1 cellular context compared by ENCODE assay signal in the genomic region with DNA sequence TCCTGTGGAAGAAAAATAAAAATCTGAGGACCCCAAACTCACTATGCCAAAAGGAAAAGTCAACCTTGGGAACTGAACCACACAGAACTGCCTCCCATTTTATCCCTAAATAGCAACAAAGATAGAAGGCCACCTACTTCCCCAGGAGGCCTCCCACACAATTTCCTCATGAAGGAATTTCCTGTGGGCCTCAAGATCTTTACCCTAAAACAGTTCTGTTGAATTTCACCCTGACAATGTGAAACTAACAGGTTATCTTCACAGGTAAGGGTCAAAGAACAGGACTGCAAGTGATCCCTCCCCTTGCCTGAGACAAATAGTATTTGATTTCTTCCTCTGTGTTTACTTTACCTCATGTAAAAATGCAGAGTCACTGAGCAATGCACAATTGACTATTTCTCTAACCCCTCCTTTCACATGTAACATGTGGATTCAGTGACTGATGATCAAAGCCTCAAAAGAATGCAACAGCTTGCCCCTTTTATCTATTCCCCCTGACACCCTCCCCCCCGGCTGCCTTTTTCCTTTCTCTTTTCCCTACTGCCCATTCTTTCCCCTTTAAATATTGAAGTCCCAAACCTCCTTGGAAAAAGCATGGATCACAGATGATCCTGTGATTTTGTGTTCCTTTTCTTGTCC.
A peak's percentile ranks its signal among the peaks of the same experiment; 100 is the strongest.
TF ChIP-seq lines count a peak whose summit lies in the region.

No MANE protein-coding gene starts in this region.

TF ChIP-seq in liver, 16 proteins besides CTCF, POLR2A, EP300 and RAD21 (continued from another document):
- TF ChIP-seq, protein P1, sequence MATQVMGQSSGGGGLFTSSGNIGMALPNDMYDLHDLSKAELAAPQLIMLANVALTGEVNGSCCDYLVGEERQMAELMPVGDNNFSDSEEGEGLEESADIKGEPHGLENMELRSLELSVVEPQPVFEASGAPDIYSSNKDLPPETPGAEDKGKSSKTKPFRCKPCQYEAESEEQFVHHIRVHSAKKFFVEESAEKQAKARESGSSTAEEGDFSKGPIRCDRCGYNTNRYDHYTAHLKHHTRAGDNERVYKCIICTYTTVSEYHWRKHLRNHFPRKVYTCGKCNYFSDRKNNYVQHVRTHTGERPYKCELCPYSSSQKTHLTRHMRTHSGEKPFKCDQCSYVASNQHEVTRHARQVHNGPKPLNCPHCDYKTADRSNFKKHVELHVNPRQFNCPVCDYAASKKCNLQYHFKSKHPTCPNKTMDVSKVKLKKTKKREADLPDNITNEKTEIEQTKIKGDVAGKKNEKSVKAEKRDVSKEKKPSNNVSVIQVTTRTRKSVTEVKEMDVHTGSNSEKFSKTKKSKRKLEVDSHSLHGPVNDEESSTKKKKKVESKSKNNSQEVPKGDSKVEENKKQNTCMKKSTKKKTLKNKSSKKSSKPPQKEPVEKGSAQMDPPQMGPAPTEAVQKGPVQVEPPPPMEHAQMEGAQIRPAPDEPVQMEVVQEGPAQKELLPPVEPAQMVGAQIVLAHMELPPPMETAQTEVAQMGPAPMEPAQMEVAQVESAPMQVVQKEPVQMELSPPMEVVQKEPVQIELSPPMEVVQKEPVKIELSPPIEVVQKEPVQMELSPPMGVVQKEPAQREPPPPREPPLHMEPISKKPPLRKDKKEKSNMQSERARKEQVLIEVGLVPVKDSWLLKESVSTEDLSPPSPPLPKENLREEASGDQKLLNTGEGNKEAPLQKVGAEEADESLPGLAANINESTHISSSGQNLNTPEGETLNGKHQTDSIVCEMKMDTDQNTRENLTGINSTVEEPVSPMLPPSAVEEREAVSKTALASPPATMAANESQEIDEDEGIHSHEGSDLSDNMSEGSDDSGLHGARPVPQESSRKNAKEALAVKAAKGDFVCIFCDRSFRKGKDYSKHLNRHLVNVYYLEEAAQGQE (IDR thresholded peaks at IDR 0.05), result peak; percentile 66
- peak in 1 of 2 donors; percentile 49 for TF ChIP-seq EGR1 (IDR thresholded peaks at IDR 0.05; ENCODE audit: low read depth in 2 of 2)
- no peak for TF ChIP-seq HNF4G (IDR thresholded peaks at IDR 0.05)
- TF ChIP-seq, protein P2, sequence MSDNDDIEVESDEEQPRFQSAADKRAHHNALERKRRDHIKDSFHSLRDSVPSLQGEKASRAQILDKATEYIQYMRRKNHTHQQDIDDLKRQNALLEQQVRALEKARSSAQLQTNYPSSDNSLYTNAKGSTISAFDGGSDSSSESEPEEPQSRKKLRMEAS (IDR thresholded peaks at IDR 0.05), result peak; percentile 76
- peak; percentile 79 for TF ChIP-seq SP1 (IDR thresholded peaks at IDR 0.05)
TF ChIP-seq in liver: peak in this region for 12.
